Comparison of ENCODE assay signal across 10 cellular contexts in genomic region chr12:67457799-67458680, GRCh38.
A peak's percentile ranks its signal among the peaks of the same experiment; 100 is the strongest.
DNase-seq lines count a peak whose midpoint lies in the region; ATAC-seq, FAIRE-seq and TF ChIP-seq lines count a peak whose summit lies in the region.
"Had no signal": no experiment of that assay in that cellular context is flagged by ENCODE, and none has a peak within 500 bp of the region (broad histone marks: within the 10 kb centered on the region; RNA-seq: fewer than 3 reads in every experiment).

No MANE protein-coding gene starts in this region.

- H4K20me1 ChIP-seq in GM12878 (ENCODE audit: control insufficient read depth, insufficient read depth): no peaks in the 10 kb centered on the region

- peak; percentile 33; the same call in 1 of the 2 replicates for TF ChIP-seq RAD21 in GM12878 (IDR thresholded peaks at IDR 0.05; ENCODE audit: insufficient read depth, low read depth, low read length)

- POLR2A ChIA-PET in GM12878 (lab: Charles Lee): no interaction called here

- H2AFZ ChIP-seq in GM12878 (ENCODE audit: control insufficient read depth, low read depth, low read length): no peak overlapping the region
- H2AFZ ChIP-seq: PC-9 had no signal

- peak; percentile 10 for TF ChIP-seq CTCF in HL-60 (IDR thresholded peaks at IDR 0.05; ENCODE audit: insufficient read depth, low read length)
- TF ChIP-seq CTCF in GM12878 (IDR thresholded peaks at IDR 0.05 in 2 of 3, conservative IDR thresholded peaks at IDR 0.05 in 1 of 3; ENCODE audit: control insufficient read depth in 2 of 3, extremely low read depth in 1 of 3, insufficient read depth in 1 of 3, low read depth in 3 of 3, low read length in 3 of 3): peak in 2 of 3 experiments; percentile 12 to 40; a peak in 3 of 6 replicates

- H3K79me2 ChIP-seq in GM12878 (ENCODE audit: control insufficient read depth, insufficient read depth, low read length): no peaks in the 10 kb centered on the region

- 0 out of 2 replicates have a peak overlapping the region, but pooled peaks have one; percentile 7 for H3K4me2 ChIP-seq in GM12878 (ENCODE audit: control insufficient read depth, insufficient read depth)
- H3K4me2 ChIP-seq: PC-9 had no signal

- peak; percentile 69 for DNase-seq in AG20443 (ENCODE audit: low spot score)
- peak in 1 of 2 experiments; percentile 13 for DNase-seq in HL-60 (ENCODE audit: low read depth in 1 of 2, low spot score in 1 of 2)
- no peak for DNase-seq in GM12878 (ENCODE audit: low read depth, low spot score)
- DNase-seq in middle frontal gyrus (ENCODE audit: extremely low spot score, low spot score): peak; percentile 11
- DNase-seq in AG08396 (ENCODE audit: low spot score): no peak
- no peak for DNase-seq in dermis blood vessel endothelial cell
- DNase-seq: hippocampal formation, PC-9 had no signal

- RAD21 ChIA-PET in GM12878 (lab: Charles Lee; ENCODE audit: unreplicated experiment): no interaction called here

- H3K27me3 ChIP-seq in HL-60 (ENCODE audit: insufficient read depth, poor library complexity, severe bottlenecking) (peaks cover 9% of the 10 kb centered on the region), GM12878 (replicated peaks in 1 of 2; ENCODE audit: control insufficient read depth in 2 of 2, insufficient read depth in 2 of 2, low read length in 1 of 2) (no peaks in the 10 kb centered on the region)

- no peak overlapping the region for H3K27ac ChIP-seq in HL-60 (replicated peaks)
- H3K27ac ChIP-seq in GM12878 (ENCODE audit: control insufficient read depth, insufficient read depth): no peak overlapping the region
- H3K27ac ChIP-seq: PC-9 had no signal

- TF ChIP-seq POLR2A in GM12878 (IDR thresholded peaks at IDR 0.05; ENCODE audit: low read depth, low read length): no peak

- H3K4me3 ChIP-seq in HL-60 (replicated peaks; ENCODE audit: insufficient read depth, low read length) (no peak overlapping the region), GM12878 (no peak overlapping the region)
- H3K4me3 ChIP-seq: PC-9 had no signal

- CTCF ChIA-PET in GM12878 (lab: Yijun Ruan, JAX): no interaction called here

- no peak overlapping the region for H3K9ac ChIP-seq in GM12878 (ENCODE audit: control insufficient read depth, insufficient read depth, low read length)

- FAIRE-seq in GM12878 (lab: Jason Lieb, UNC): no peak

- no peak for ATAC-seq in GM12878
- no peak for ATAC-seq in HG02571 (IDR thresholded peaks at IDR 0.05; ENCODE audit: unreplicated experiment)
- ATAC-seq in GM19455 (IDR thresholded peaks at IDR 0.05; ENCODE audit: unreplicated experiment): no peak

- in situ Hi-C loops in GM12878 (cut with MboI): no loop called here

- H3K9me3 ChIP-seq in GM12878 (replicated peaks; ENCODE audit: control insufficient read depth, insufficient read depth, low read length): peaks cover 8% of the 10 kb centered on the region; the same call in 2 of the 3 replicates

- H3K36me3 ChIP-seq in GM12878 (ENCODE audit: control insufficient read depth in 2 of 2, insufficient read depth in 2 of 2, low read length in 1 of 2): no peaks in the 10 kb centered on the region

- no peak for TF ChIP-seq EP300 in GM12878 (IDR thresholded peaks at IDR 0.05; ENCODE audit: borderline replicate concordance in 1 of 2, control insufficient read depth in 1 of 2, low read depth in 2 of 2, low read length in 2 of 2)

- BruUV-seq in GM12878 (replicated peaks; lab: Mats Ljungman, UMichigan): no TSS peak

- SMC1A ChIA-PET in GM12878 (lab: Charles Lee; ENCODE audit: uncharacterized antibody, unreplicated experiment): no interaction called here

- 60% methylated on average over 10 of the region's 10 CpGs for WGBS in GM12878 (ENCODE audit: insufficient coverage, insufficient replicate concordance, low lambda C conversion rate, missing lambda C conversion rate)

- H3K4me1 ChIP-seq in GM12878 (ENCODE audit: control insufficient read depth, insufficient read depth, low read length): peaks cover 15% of the 10 kb centered on the region

- intact Hi-C loops in GM12878 (cut with micrococcal nuclease; ENCODE audit: unreplicated experiment): no loop called here

TF ChIP-seq in GM12878, 131 proteins besides CTCF, POLR2A, EP300 and RAD21:
- TF ChIP-seq SMAD5 (IDR thresholded peaks at IDR 0.05; ENCODE audit: low read depth) (no peak), CBX5 (IDR thresholded peaks at IDR 0.05; ENCODE audit: low read depth) (0 out of 2 replicates have a peak, but pooled peaks have one; percentile 23), ATF2 (IDR thresholded peaks at IDR 0.05; ENCODE audit: low read length) (peak; percentile 17; the same call in 1 of the 2 replicates)

Comparison
In these comparisons a context has a peak if more than half of its experiments do, and no peak if none do; other contexts are left out.
1. DNase-seq: peak in AG20443 (single experiment) and middle frontal gyrus (single experiment); none in GM12878 (single experiment), AG08396 (single experiment) and dermis blood vessel endothelial cell (single experiment).